Comparison of ENCODE assay signal across 8 cellular contexts in genomic region chr10:43606323-43607198, GRCh38. TPM values are rescaled to one million over a fixed set of nuclear protein-coding genes. Genes with fewer than 3 reads are reported as not detected.
DNase-seq lines count a peak whose midpoint lies in the region; ATAC-seq and TF ChIP-seq lines count a peak whose summit lies in the region.

TSS of gene ZNF485 (plus strand) at chr10:43606438. CDS start at chr10:43607051, 613 bp downstream.

- peaks cover 26% of the 10 kb centered on the region for H3K4me1 Mint-ChIP-seq in activated T-helper 1 cell treated with anti-CD3 and anti-CD28 coated beads, Interleukin-12 subunit alpha, Interleukin-12 subunit beta, Interleukin-2, Interleukin-4 antibody, amounts not matched to agents 30 ng/mL and 10 ng/mL and 1 ng/mL, durations not matched to agents 14 hours and 24 hours and 36 hours (ENCODE audit: low read depth)
- peaks cover 11 to 30% (median 23%) of the 10 kb centered on the region in 3 donors for H3K4me1 Mint-ChIP-seq in naive B cell
- H3K4me1 Mint-ChIP-seq in stimulated activated memory B cell treated with anti-CD40 and anti-IgM and Interleukin-4, amounts not matched to agents 10 μg/mL and 1 μg/mL and 100 μg/mL, for 72 hours, result peaks cover 37% of the 10 kb centered on the region

- BruUV-seq in Panc1 (replicated peaks; lab: Mats Ljungman, UMichigan), result no TSS peak

- peaks cover 14% of the 10 kb centered on the region; the same call in 1 of the 2 replicates for H3K9me3 ChIP-seq in Panc1 (ENCODE audit: control insufficient read depth, insufficient read depth, low read depth, low read length)

- H3K4me3 Mint-ChIP-seq in activated T-helper 1 cell treated with anti-CD3 and anti-CD28 coated beads, Interleukin-12 subunit alpha, Interleukin-12 subunit beta, Interleukin-2, Interleukin-4 antibody, amounts not matched to agents 30 ng/mL and 10 ng/mL and 1 ng/mL, durations not matched to agents 14 hours and 24 hours and 36 hours, result peak within 1 kb of the TSS; percentile 84
- H3K4me3 Mint-ChIP-seq in naive B cell, result peak within 1 kb of the TSS; percentile 82 to 93 (median 88)
- peak within 1 kb of the TSS; percentile 69 for H3K4me3 Mint-ChIP-seq in stimulated activated memory B cell treated with anti-CD40 and anti-IgM and Interleukin-4, amounts not matched to agents 10 μg/mL and 1 μg/mL and 100 μg/mL, for 72 hours

- peak; percentile 96 for ATAC-seq in GM19455 (IDR thresholded peaks at IDR 0.05; ENCODE audit: unreplicated experiment)
- ATAC-seq in HG03575 (IDR thresholded peaks at IDR 0.05; ENCODE audit: extremely low read depth, insufficient number of reproducible peaks, low FRiP score, unreplicated experiment), result peak; percentile 82
- ATAC-seq in Panc1, result peak; percentile 98
- ATAC-seq in naive B cell (ENCODE audit: low read depth in 2 of 2), result peak; percentile 97 to 98
- peak; percentile 96 for ATAC-seq in stimulated activated memory B cell treated with anti-CD40 and anti-IgM and Interleukin-4, amounts not matched to agents 10 μg/mL and 1 μg/mL and 100 μg/mL, for 72 hours

- H3K9me3 Mint-ChIP-seq in activated T-helper 1 cell treated with anti-CD3 and anti-CD28 coated beads, Interleukin-12 subunit alpha, Interleukin-12 subunit beta, Interleukin-2, Interleukin-4 antibody, amounts not matched to agents 30 ng/mL and 10 ng/mL and 1 ng/mL, durations not matched to agents 14 hours and 24 hours and 36 hours, result peaks cover 36% of the 10 kb centered on the region
- peaks cover 0 to 4% (median 0%) of the 10 kb centered on the region in 7 donors for H3K9me3 Mint-ChIP-seq in naive B cell
- H3K9me3 Mint-ChIP-seq in stimulated activated memory B cell treated with anti-CD40 and anti-IgM and Interleukin-4, amounts not matched to agents 10 μg/mL and 1 μg/mL and 100 μg/mL, for 72 hours, result peaks cover 6% of the 10 kb centered on the region

- DNase-seq in COLO668 (lab: John Stamatoyannopoulos, UW; ENCODE audit: unreplicated experiment), result peak; percentile 70
- no peak for DNase-seq in Panc1 (ENCODE audit: low read depth, low spot score)
- peak; percentile 34 for DNase-seq in activated T-helper 1 cell treated with anti-CD3 and anti-CD28 coated beads, Interleukin-12 subunit alpha, Interleukin-12 subunit beta, Interleukin-2, Interleukin-4 antibody, amounts not matched to agents 30 ng/mL and 10 ng/mL and 1 ng/mL, durations not matched to agents 14 hours and 24 hours and 36 hours (ENCODE audit: low spot score)
- DNase-seq in fibroblast of mammary gland (ENCODE audit: low read depth), result peak; percentile 67
- DNase-seq in naive B cell, result peak; percentile 55

- CTCF ChIA-PET in Panc1 (lab: Charles Lee), result no interaction called here

- no peaks in the 10 kb centered on the region for H3K27me3 ChIP-seq in Panc1 (ENCODE audit: control insufficient read depth, insufficient read depth, low read length)

- H3K27me3 Mint-ChIP-seq in activated T-helper 1 cell treated with anti-CD3 and anti-CD28 coated beads, Interleukin-12 subunit alpha, Interleukin-12 subunit beta, Interleukin-2, Interleukin-4 antibody, amounts not matched to agents 30 ng/mL and 10 ng/mL and 1 ng/mL, durations not matched to agents 14 hours and 24 hours and 36 hours (ENCODE audit: insufficient read depth), result no peaks in the 10 kb centered on the region
- H3K27me3 Mint-ChIP-seq in naive B cell, result peaks cover 0 to 8% (median 6%) of the 10 kb centered on the region in 3 donors
- H3K27me3 Mint-ChIP-seq in stimulated activated memory B cell treated with anti-CD40 and anti-IgM and Interleukin-4, amounts not matched to agents 10 μg/mL and 1 μg/mL and 100 μg/mL, for 72 hours, result peaks cover 8% of the 10 kb centered on the region

- no peaks in the 10 kb centered on the region for H3K36me3 ChIP-seq in Panc1 (ENCODE audit: control insufficient read depth, insufficient read depth, low read length)

- H3K27ac Mint-ChIP-seq in activated T-helper 1 cell treated with anti-CD3 and anti-CD28 coated beads, Interleukin-12 subunit alpha, Interleukin-12 subunit beta, Interleukin-2, Interleukin-4 antibody, amounts not matched to agents 30 ng/mL and 10 ng/mL and 1 ng/mL, durations not matched to agents 14 hours and 24 hours and 36 hours, result peak within 1 kb of the TSS; percentile 53
- peak within 1 kb of the TSS; percentile 20 to 89 (median 68) for H3K27ac Mint-ChIP-seq in naive B cell
- H3K27ac Mint-ChIP-seq in stimulated activated memory B cell treated with anti-CD40 and anti-IgM and Interleukin-4, amounts not matched to agents 10 μg/mL and 1 μg/mL and 100 μg/mL, for 72 hours, result peak within 1 kb of the TSS; percentile 78

- H3K4me3 ChIP-seq in Panc1 (ENCODE audit: low read depth in 2 of 2, low read length in 2 of 2) (peak within 1 kb of the TSS; percentile 65 to 88), fibroblast of mammary gland (ENCODE audit: control insufficient read depth, low read depth, low read length) (peak within 1 kb of the TSS; percentile 71)

- POLR2A ChIA-PET in Panc1 (lab: Charles Lee), result interaction anchor here (0.6 to 0.7 kb wide), 2 partner anchors 101 to 1262 kb away, joined by 3 to 4 read pairs; no protein-coding TSS in a partner anchor

- H3K4me1 ChIP-seq in Panc1 (ENCODE audit: control insufficient read depth, insufficient read depth, low read length), result 0 out of 2 replicates have a peak, but pooled peaks cover 3% of the 10 kb centered on the region

- H3K27ac ChIP-seq in Panc1 (ENCODE audit: low read length), result peak within 1 kb of the TSS; percentile 87

- in situ Hi-C loops in Panc1 (cut with HindIII; ENCODE audit: low pct_unique_long_range_greater_than_20kb, low sequenced_read_pairs), result no loop called here

- TF ChIP-seq CTCF in Panc1 (IDR thresholded peaks at IDR 0.05) (no peak), fibroblast of mammary gland (conservative IDR thresholded peaks at IDR 0.05; ENCODE audit: control insufficient read depth, insufficient read depth, low read depth, low read length) (no peak)

- intact Hi-C loops in Panc1 (cut with micrococcal nuclease; ENCODE audit: unreplicated experiment), result no loop called here
- intact Hi-C loops in activated T-helper 1 cell treated with anti-CD3 and anti-CD28 coated beads, Interleukin-12 subunit alpha, Interleukin-12 subunit beta, Interleukin-2, Interleukin-4 antibody, amounts not matched to agents 30 ng/mL and 10 ng/mL and 1 ng/mL, durations not matched to agents 14 hours and 24 hours and 36 hours (cut with micrococcal nuclease), result loop anchor here (1.0 to 5.0 kb wide), 3 partner anchors 10 to 42 kb away; partner anchors contain the start of genes ZNF239 and ZNF32

- H3K36me3 Mint-ChIP-seq in activated T-helper 1 cell treated with anti-CD3 and anti-CD28 coated beads, Interleukin-12 subunit alpha, Interleukin-12 subunit beta, Interleukin-2, Interleukin-4 antibody, amounts not matched to agents 30 ng/mL and 10 ng/mL and 1 ng/mL, durations not matched to agents 14 hours and 24 hours and 36 hours (ENCODE audit: low read depth), result peaks cover 28% of the 10 kb centered on the region
- H3K36me3 Mint-ChIP-seq in naive B cell, result peaks cover 26 to 31% of the 10 kb centered on the region in 2 donors
- peaks cover 36% of the 10 kb centered on the region for H3K36me3 Mint-ChIP-seq in stimulated activated memory B cell treated with anti-CD40 and anti-IgM and Interleukin-4, amounts not matched to agents 10 μg/mL and 1 μg/mL and 100 μg/mL, for 72 hours

RNA-seq across cellular contexts. Expression of gene ZNF485, which starts in this region (rescaled TPM):
- total RNA-seq in Panc1 (2021; ENCODE audit: unreplicated experiment), result 10.6 TPM
- polyA plus RNA-seq in Panc1 (2012; ENCODE audit: insufficient read length), result 5.1 TPM
- 5.7 and 6.6 TPM in 2 replicates for total RNA-seq in activated T-helper 1 cell treated with anti-CD3 and anti-CD28 coated beads, Interleukin-12 subunit alpha, Interleukin-12 subunit beta, Interleukin-2, Interleukin-4 antibody, amounts not matched to agents 30 ng/mL and 10 ng/mL and 1 ng/mL, durations not matched to agents 14 hours and 24 hours and 36 hours
- polyA plus RNA-seq in naive B cell (ENCODE audit: low read depth in 6 of 6), result 1 to 10 TPM; 3.7 to 9.4 (median 7.4) TPM
